Comparison of ENCODE assay signal across 23 cellular contexts in the genomic region with DNA sequence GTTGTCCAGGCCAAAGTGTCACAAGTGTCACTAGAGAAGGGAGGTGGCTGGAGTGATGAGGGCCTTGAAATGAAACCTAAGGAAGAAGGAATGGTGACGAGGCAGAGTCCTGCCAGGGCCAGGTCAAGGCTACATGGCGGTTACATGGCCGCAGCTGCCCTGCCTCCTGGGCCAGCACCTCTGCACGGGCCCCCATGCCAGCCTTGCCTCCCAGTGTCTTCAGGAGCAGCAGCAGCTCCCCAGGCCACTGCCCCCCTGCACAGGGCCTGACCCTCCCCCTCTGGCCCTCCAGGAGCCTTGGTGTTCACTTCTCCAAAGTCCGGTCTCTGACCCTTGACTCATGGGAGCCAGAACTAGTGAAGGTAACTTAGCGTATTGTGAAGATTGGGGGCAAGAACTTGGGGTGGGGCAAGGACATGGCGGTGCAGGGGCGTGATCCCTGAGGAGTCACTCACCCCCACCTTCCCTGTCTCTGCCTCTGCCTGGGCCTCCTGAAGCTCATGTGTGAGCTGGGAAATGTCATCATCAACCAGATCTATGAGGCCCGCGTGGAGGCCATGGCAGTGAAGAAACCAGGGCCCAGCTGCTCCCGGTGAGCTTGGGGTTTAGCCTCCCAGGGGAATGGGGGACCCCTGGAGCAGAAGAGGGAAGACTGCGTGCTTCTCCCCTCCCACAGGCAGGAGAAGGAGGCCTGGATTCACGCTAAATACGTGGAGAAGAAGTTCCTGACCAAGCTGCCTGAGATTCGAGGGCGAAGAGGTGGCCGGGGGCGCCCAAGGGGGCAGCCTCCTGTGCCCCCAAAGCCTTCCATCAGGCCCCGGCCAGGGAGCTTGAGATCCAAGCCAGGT. TPM values are rescaled to one million over a fixed set of nuclear protein-coding genes. Genes with fewer than 3 reads are reported as not detected.
DNase-seq lines count a peak whose midpoint lies in the region; ATAC-seq and TF ChIP-seq lines count a peak whose summit lies in the region.
"Had no signal": no experiment of that assay in that cellular context is flagged by ENCODE, and none has a peak within 500 bp of the region (broad histone marks: within the 10 kb centered on the region; RNA-seq: fewer than 3 reads in every experiment).

No MANE protein-coding gene starts in this region.

- H3K4me3 Mint-ChIP-seq in CD8-positive, alpha-beta memory T cell, result no peak overlapping the region
- no peak overlapping the region for H3K4me3 Mint-ChIP-seq in nephron progenitor cell
- H3K4me3 Mint-ChIP-seq: activated naive CD8-positive, alpha-beta T cell treated with anti-CD3 and anti-CD28 coated beads, Interleukin-2, amount 10 ng/mL, durations not matched to agents 7 days and 5 days had no signal

- H3K36me3 Mint-ChIP-seq in CD8-positive, alpha-beta memory T cell, result peaks cover 0 to 70% (median 13%) of the 10 kb centered on the region in 3 donors
- no peaks in the 10 kb centered on the region for H3K36me3 Mint-ChIP-seq in nephron progenitor cell (ENCODE audit: low read depth)

- peaks cover 22% of the 10 kb centered on the region for H3K4me1 ChIP-seq in CD8-positive, alpha-beta memory T cell (ENCODE audit: insufficient read depth, low read length)

- H3K27ac Mint-ChIP-seq in CD8-positive, alpha-beta memory T cell, result peak overlapping the region in 6 of 8 donors; percentile 17 to 96 (median 84)
- H3K27ac Mint-ChIP-seq in nephron progenitor cell, result peak overlapping the region; percentile 22

- H3K9me3 ChIP-seq in CD8-positive, alpha-beta memory T cell (ENCODE audit: low read length), result no peaks in the 10 kb centered on the region
- H3K9me3 ChIP-seq: Caco-2, transverse colon had no signal

- peaks cover 51% of the 10 kb centered on the region for H3K36me3 ChIP-seq in CD8-positive, alpha-beta memory T cell (ENCODE audit: insufficient read depth, low read length)
- H3K36me3 ChIP-seq: transverse colon had no signal

- peaks cover 23 to 48% (median 26%) of the 10 kb centered on the region in 3 donors for H3K4me1 Mint-ChIP-seq in CD8-positive, alpha-beta memory T cell
- peaks cover 71% of the 10 kb centered on the region for H3K4me1 Mint-ChIP-seq in nephron progenitor cell

- peak; percentile 31 for DNase-seq in AG10803 (ENCODE audit: low read depth)
- DNase-seq in CD8-positive, alpha-beta memory T cell, result no peak
- DNase-seq in amniotic epithelial cell (ENCODE audit: low read depth), result peak; percentile 62
- no peak for DNase-seq in nephron progenitor cell
- no peak for DNase-seq in RPMI8226
- DNase-seq in T1000 (lab: John Stamatoyannopoulos, UW), result no peak
- DNase-seq in germinal center (ENCODE audit: low spot score), result no peak
- DNase-seq: activated CD4-positive, alpha-beta T cell treated with anti-CD3 and anti-CD28 coated beads, Interleukin-2, amount 50 U/mL, for 1 hour; activated naive CD8-positive, alpha-beta T cell treated with anti-CD3 and anti-CD28 coated beads, Interleukin-2, amount 10 ng/mL, durations not matched to agents 7 days and 5 days; activated T-cell treated with anti-CD3 and anti-CD28 coated beads for 4 hours; Caco-2; Karpas-422; left cardiac atrium; NCI-H1092; NCI-H2081; NCI-H510A; stimulated activated naive CD4-positive, alpha-beta T cell treated with Interleukin-2 at 50 U/mL for 16 hours; transverse colon had no signal

- no peaks in the 10 kb centered on the region for H3K27me3 Mint-ChIP-seq in CD8-positive, alpha-beta memory T cell
- peaks cover 8% of the 10 kb centered on the region for H3K27me3 Mint-ChIP-seq in nephron progenitor cell (ENCODE audit: low read depth, poor library complexity)
- H3K27me3 Mint-ChIP-seq: activated naive CD8-positive, alpha-beta T cell treated with anti-CD3 and anti-CD28 coated beads, Interleukin-2, amount 10 ng/mL, durations not matched to agents 7 days and 5 days had no signal

- H3K4me3 ChIP-seq in AG10803 (ENCODE audit: low read length), result no peak overlapping the region
- no peak overlapping the region for H3K4me3 ChIP-seq in CD8-positive, alpha-beta memory T cell (ENCODE audit: low read length)
- H3K4me3 ChIP-seq: transverse colon had no signal

- H3K9me3 Mint-ChIP-seq in CD8-positive, alpha-beta memory T cell, result no peaks in the 10 kb centered on the region
- H3K9me3 Mint-ChIP-seq in nephron progenitor cell, result no peaks in the 10 kb centered on the region
- H3K9me3 Mint-ChIP-seq: activated naive CD8-positive, alpha-beta T cell treated with anti-CD3 and anti-CD28 coated beads, Interleukin-2, amount 10 ng/mL, durations not matched to agents 7 days and 5 days had no signal

- no peaks in the 10 kb centered on the region for H3K27me3 ChIP-seq in CD8-positive, alpha-beta memory T cell (ENCODE audit: insufficient read depth, low read length, poor library complexity, severe bottlenecking)

- H3K27ac ChIP-seq in CD8-positive, alpha-beta memory T cell (ENCODE audit: low read depth, low read length), result no peak overlapping the region
- H3K27ac ChIP-seq: transverse colon had no signal

- TF ChIP-seq CTCF in AG10803 (conservative IDR thresholded peaks at IDR 0.05; ENCODE audit: low read length) (no peak), nephron progenitor cell (IDR thresholded peaks at IDR 0.05) (no peak)

- CTCF ChIA-PET in CD8-positive, alpha-beta memory T cell (lab: Charles Lee), result interaction anchor here (0.9 to 9.3 kb wide), 5 partner anchors 12 to 24 kb away, joined by 3 to 79 read pairs (median 4); a partner anchor contains a TSS

- no peak for ATAC-seq in HG03039 (IDR thresholded peaks at IDR 0.05; ENCODE audit: unreplicated experiment)
- ATAC-seq: esophagus mucosa, left cardiac atrium, right cardiac atrium had no signal

- POLR2A ChIA-PET in CD8-positive, alpha-beta memory T cell (lab: Charles Lee), result interaction anchor here (0.7 kb wide), 1 partner anchor 11 kb away, joined by 3 read pairs; a partner anchor contains a TSS

RNA-seq across cellular contexts. Expression of a gene that starts 4.1 kb away (rescaled TPM):
- 1 to 10 TPM; 4.6 to 5.1 TPM for total RNA-seq in CD8-positive, alpha-beta memory T cell
- 1.9 TPM for polyA plus RNA-seq in CD8-positive, alpha-beta memory T cell

RNA-seq across cellular contexts. Expression of a gene that starts 7.1 kb away (rescaled TPM):
- not detected for total RNA-seq in CD8-positive, alpha-beta memory T cell
- polyA plus RNA-seq in CD8-positive, alpha-beta memory T cell, result not detected
- total RNA-seq: activated naive CD8-positive, alpha-beta T cell treated with anti-CD3 and anti-CD28 coated beads, Interleukin-2, amount 10 ng/mL, durations not matched to agents 7 days and 5 days; Caco-2; esophagus mucosa; HT-29; left cardiac atrium; right cardiac atrium; RPMI7951; transverse colon had no signal
- polyA plus RNA-seq: right cardiac atrium had no signal

RNA-seq across cellular contexts. Expression of a gene that starts 11.5 kb away (rescaled TPM):
- 100 to 1,000 TPM; 216 to 225 TPM for total RNA-seq in CD8-positive, alpha-beta memory T cell
- polyA plus RNA-seq in CD8-positive, alpha-beta memory T cell, result 274 TPM
- total RNA-seq: HT-29 had no signal

RNA-seq across cellular contexts. Expression of a gene that starts 18.7 kb away (rescaled TPM):
- 10 to 100 TPM; 60.1 to 60.7 TPM for total RNA-seq in CD8-positive, alpha-beta memory T cell
- polyA plus RNA-seq in CD8-positive, alpha-beta memory T cell, result 2.7 TPM

RNA-seq across cellular contexts. Expression of a gene that starts 32.7 kb away (rescaled TPM):
- 10 to 100 TPM; 81.1 to 85.2 TPM for total RNA-seq in CD8-positive, alpha-beta memory T cell
- 116 TPM for polyA plus RNA-seq in CD8-positive, alpha-beta memory T cell

Comparison
In these comparisons a context has a peak if more than half of its experiments do, and no peak if none do; other contexts are left out.
1. DNase-seq: peak in AG10803 (single experiment) and amniotic epithelial cell (single experiment); none in CD8-positive, alpha-beta memory T cell (0 of 5), nephron progenitor cell (single experiment), RPMI8226 (single experiment), T1000 (single experiment) and germinal center (single experiment).